In genomic region chr5:91070761-91071429, GRCh38 we compare ENCODE assay signal across 18 cellular contexts.
"Had no signal": no experiment of that assay in that cellular context is flagged by ENCODE, and none has a peak within 500 bp of the region (broad histone marks: within the 10 kb centered on the region; RNA-seq: fewer than 3 reads in every experiment).

No MANE protein-coding gene starts in this region.

- ATAC-seq: naive thymus-derived CD4-positive, alpha-beta T cell; pancreas; right cardiac atrium had no signal

- H3K4me1 ChIP-seq: pancreas had no signal

- H3K27ac ChIP-seq: dorsolateral prefrontal cortex, pancreas, stomach, thoracic aorta, transverse colon had no signal

- H3K36me3 ChIP-seq: pancreas, stomach, thoracic aorta, transverse colon had no signal

- DNase-seq: cortex of kidney; dorsolateral prefrontal cortex; effector CD8-positive, alpha-beta T cell; foreskin melanocyte; head of caudate nucleus; hippocampal formation; kidney glomerular epithelial cell; naive thymus-derived CD4-positive, alpha-beta T cell; occipital lobe; pancreas; right cardiac atrium; small intestine; stimulated activated CD4-positive, alpha-beta T cell treated with anti-CD3 and anti-CD28 coated beads, Interleukin-12 subunit alpha, Interleukin-12 subunit beta, amount 100 ng/mL, for 4 hours; stimulated activated naive CD4-positive, alpha-beta T cell; stomach; substantia nigra; transverse colon had no signal

- H3K4me3 ChIP-seq: dorsolateral prefrontal cortex, pancreas, stomach, thoracic aorta, transverse colon had no signal

- H3K27me3 ChIP-seq: dorsolateral prefrontal cortex, pancreas, stomach, transverse colon had no signal
